ENCODE assay signal across 1 cellular context in the genomic region with DNA sequence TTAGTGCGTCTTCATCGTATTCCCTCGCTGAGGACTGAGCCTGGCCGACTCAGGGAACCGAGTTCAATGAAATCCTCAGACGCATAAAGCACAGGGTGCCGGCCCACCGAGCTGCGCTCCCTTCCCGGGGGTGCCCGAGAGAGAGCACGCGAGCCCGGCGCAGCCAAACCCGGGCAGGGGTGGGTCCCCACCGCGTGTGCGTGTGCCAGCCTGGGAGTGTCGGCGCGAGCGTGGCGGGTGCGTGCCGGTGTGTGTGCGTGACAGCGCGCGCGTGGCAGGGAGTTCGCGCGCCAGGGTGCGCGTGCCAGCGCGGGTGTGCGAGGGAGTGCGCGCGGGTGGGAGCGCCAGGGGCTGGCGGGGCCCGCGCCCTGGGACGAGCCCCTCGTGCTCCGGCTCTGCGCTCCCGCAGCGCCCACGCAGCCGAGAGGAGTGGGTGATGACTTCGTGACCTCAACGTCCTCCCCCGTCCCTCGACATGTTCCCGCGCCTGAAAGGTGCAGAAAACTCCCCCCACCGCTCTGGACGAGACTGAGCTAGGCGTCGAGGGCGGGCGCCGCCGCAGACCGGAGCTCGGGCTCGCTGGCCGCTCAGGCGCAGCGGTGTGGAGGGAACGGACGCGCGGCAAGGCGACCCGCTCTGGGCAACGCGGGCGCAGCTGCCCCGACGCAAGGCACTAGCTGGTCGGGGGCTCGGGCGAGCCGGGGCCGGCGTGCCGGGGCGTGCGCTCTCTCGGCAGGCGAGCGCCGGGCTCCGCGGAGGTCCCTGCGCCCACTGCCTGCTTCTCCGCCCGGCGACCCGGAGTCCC.
TF ChIP-seq lines count a peak whose summit lies in the region.

No MANE protein-coding gene starts in this region.

TF ChIP-seq in SK-N-SH treated with all-trans-retinoic acid at 6 μM for 48 hours, 23 proteins besides CTCF, POLR2A, EP300 and RAD21 (continued from another document):
- no peak for TF ChIP-seq CREB5 (CRISPR knock-in tag; IDR thresholded peaks at IDR 0.05; ENCODE audit: low read depth)
- no peak for TF ChIP-seq SNAI2 (CRISPR knock-in tag; IDR thresholded peaks at IDR 0.05)
- TF ChIP-seq ZC3H10 (CRISPR knock-in tag; IDR thresholded peaks at IDR 0.05): no peak
- no peak for TF ChIP-seq ESRRG (CRISPR knock-in tag; IDR thresholded peaks at IDR 0.05)
- TF ChIP-seq ZFP3 (CRISPR knock-in tag; IDR thresholded peaks at IDR 0.05): no peak
TF ChIP-seq in SK-N-SH treated with all-trans-retinoic acid at 6 μM for 48 hours: peak in this region for 0.
